ENCODE assay signal across 28 cellular contexts in the genomic region with DNA sequence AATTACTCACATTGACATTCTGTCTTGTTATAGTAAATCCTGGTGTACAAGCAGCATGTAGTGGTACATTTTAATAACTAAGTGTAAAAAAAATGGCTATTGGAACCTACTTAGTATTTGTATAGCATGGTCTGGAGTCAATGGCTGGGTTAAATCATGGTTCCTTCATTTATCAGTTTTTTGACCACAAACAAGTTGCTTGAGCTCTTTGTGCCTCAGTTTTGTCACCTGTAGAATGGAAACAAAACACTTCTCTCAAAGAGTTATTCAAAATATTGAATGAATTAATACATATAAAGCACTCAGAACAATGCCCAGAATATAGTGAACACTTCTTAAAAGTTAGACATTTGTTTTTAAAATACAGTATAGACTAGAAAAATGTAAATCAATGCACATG.
"Had no signal": no experiment of that assay in that cellular context is flagged by ENCODE, and none has a peak within 500 bp of the region (broad histone marks: within the 10 kb centered on the region; RNA-seq: fewer than 3 reads in every experiment).

No MANE protein-coding gene starts in this region.

- H3K27ac ChIP-seq: colonic mucosa, coronary artery, dorsolateral prefrontal cortex, epithelial cell of prostate, esophagus muscularis mucosa, esophagus squamous epithelium, foreskin keratinocyte, gastrocnemius medialis, gastroesophageal sphincter, heart left ventricle, heart right ventricle had no signal

- H3K4me3 ChIP-seq: colonic mucosa, coronary artery, dorsolateral prefrontal cortex, esophagus muscularis mucosa, esophagus squamous epithelium, gastrocnemius medialis, gastroesophageal sphincter, heart left ventricle, heart right ventricle had no signal

- H3K4me1 ChIP-seq: colonic mucosa, esophagus squamous epithelium, foreskin keratinocyte, gastrocnemius medialis, gastroesophageal sphincter, heart left ventricle, heart right ventricle had no signal

- FAIRE-seq: colon, endometrium, endothelial cell of umbilical vein, frontal cortex had no signal

- ATAC-seq: effector memory CD8-positive, alpha-beta T cell; esophagus mucosa; foreskin keratinocyte; gastrocnemius medialis; gastroesophageal sphincter; heart left ventricle; heart right ventricle had no signal

- H3K9me3 ChIP-seq: colonic mucosa, esophagus muscularis mucosa, esophagus squamous epithelium, gastrocnemius medialis, gastroesophageal sphincter, heart left ventricle, heart right ventricle had no signal

- H3K36me3 ChIP-seq: colonic mucosa, esophagus muscularis mucosa, esophagus squamous epithelium, gastrocnemius medialis, gastroesophageal sphincter, heart left ventricle, heart right ventricle had no signal

- H3K27me3 ChIP-seq: colonic mucosa, dorsolateral prefrontal cortex, esophagus muscularis mucosa, esophagus squamous epithelium, foreskin keratinocyte, gastrocnemius medialis, gastroesophageal sphincter, heart left ventricle, heart right ventricle had no signal

- DNase-seq: colonic mucosa; cortex of kidney; dermis blood vessel endothelial cell; dorsolateral prefrontal cortex; effector CD4-positive, alpha-beta T cell; effector CD8-positive, alpha-beta T cell; effector memory CD4-positive, alpha-beta T cell; effector memory CD8-positive, alpha-beta T cell; endodermal cell; erythroblast; esophagus squamous epithelium; foreskin fibroblast; foreskin keratinocyte; foreskin melanocyte; gastrocnemius medialis; glutamatergic neuron; head of caudate nucleus; heart left ventricle; heart right ventricle had no signal
